Comparison of ENCODE assay signal across 9 cellular contexts in the genomic region with DNA sequence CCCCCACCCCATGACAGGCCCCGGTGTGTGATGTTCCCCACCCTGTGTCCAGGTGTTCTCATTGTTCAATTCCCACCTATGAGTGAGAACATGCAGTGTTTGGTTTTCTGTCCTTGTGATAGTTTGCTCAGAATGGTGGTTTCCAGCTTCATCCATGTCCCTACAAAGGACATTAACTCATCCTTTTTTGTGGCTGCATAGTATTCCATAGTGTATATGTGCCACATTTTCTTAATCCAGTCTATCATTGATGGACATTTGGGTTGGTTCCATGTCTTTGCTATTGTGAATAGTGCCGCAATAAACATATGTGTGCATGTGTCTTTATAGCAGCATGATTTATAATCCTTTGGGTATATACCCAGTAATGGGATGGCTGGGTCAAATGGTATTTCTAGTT. TPM values are rescaled to one million over a fixed set of nuclear protein-coding genes. Genes with fewer than 3 reads are reported as not detected.
"Had no signal": no experiment of that assay in that cellular context is flagged by ENCODE, and none has a peak within 500 bp of the region (broad histone marks: within the 10 kb centered on the region; RNA-seq: fewer than 3 reads in every experiment).

No MANE protein-coding gene starts in this region.

RNA-seq across cellular contexts. Expression of gene ANKRD55, which starts 59.7 kb away (rescaled TPM):
- total RNA-seq: OCI-LY7, PC-3, PC-9, Right ventricle myocardium inferior, Right ventricle myocardium superior, SJCRH30, SJSA1, SK-MEL-5 had no signal
- polyA plus RNA-seq: SK-N-SH had no signal
